ENCODE assay signal across 9 cellular contexts in the genomic region with DNA sequence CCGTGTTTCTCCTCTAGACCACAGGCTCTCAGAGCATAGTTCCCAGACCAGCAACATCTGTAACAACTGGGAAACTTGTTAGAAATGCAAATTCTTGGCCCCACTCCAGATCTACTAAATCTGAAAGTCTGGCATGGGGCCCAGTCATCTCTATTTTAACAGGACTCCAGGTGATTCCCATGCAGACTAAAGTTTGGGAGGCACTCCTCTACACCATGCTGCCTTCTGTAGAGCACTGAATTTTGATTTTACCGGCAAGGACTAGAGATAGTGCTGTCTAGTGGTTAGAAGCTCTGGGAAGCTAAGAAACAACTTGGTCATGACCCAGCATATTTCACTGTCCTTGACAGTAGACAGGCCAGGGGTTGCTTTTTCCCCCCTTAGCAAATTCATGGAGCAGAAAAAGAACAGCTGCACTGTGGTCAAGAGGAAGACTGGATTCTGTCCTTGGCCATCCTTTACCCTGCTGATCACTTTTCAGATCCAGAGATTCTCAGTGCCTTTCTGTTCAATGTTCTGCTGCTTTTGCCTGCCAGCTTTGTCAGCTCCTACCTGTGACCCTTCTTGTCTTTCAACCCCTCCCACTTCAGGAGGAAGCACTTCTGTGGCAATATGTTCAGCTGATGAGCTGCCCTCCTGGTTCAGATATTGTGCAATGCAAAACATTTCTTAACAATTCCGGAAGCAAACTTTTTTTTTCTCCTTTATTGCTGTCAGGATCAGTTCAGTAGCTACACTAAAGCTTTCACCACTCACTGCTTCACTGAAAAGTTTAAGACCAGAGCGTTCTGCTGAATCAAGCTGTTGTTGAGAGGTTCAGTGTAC.
DNase-seq lines count a peak whose midpoint lies in the region; ATAC-seq and TF ChIP-seq lines count a peak whose summit lies in the region.
"Had no signal": no experiment of that assay in that cellular context is flagged by ENCODE, and none has a peak within 500 bp of the region (broad histone marks: within the 10 kb centered on the region; RNA-seq: fewer than 3 reads in every experiment).

No MANE protein-coding gene starts in this region.

- peak overlapping the region; percentile 92 for H3K27ac Mint-ChIP-seq in activated CD8-positive, alpha-beta T cell treated with anti-CD3 and anti-CD28 coated beads for 36 hours

- H3K9me3 ChIP-seq in AG04450 (ENCODE audit: control insufficient read depth, insufficient read depth, low read length), result peaks cover 4% of the 10 kb centered on the region; the same call in 1 of the 2 replicates
- H3K9me3 ChIP-seq in left lung, result peaks cover 0 to 6% of the 10 kb centered on the region in 2 donors
- no peaks in the 10 kb centered on the region for H3K9me3 ChIP-seq in vagina

- H3K4me3 ChIP-seq in AG04450 (ENCODE audit: low read depth, low read length) (no peak overlapping the region), left lung (peak overlapping the region in 1 of 2 donors; percentile 6), vagina (no peak overlapping the region)
- H3K4me3 ChIP-seq in Jurkat, Clone E6-1 (ENCODE audit: low read length), result peak overlapping the region; percentile 22

- H3K36me3 ChIP-seq in left lung, result no peaks in the 10 kb centered on the region
- H3K36me3 ChIP-seq in vagina, result no peaks in the 10 kb centered on the region

- H3K4me1 Mint-ChIP-seq in activated CD8-positive, alpha-beta T cell treated with anti-CD3 and anti-CD28 coated beads for 36 hours (ENCODE audit: low read depth), result peaks cover 38% of the 10 kb centered on the region

- H3K27ac ChIP-seq in AG04450 (ENCODE audit: low read depth, low read length), result no peak overlapping the region
- H3K27ac ChIP-seq in left lung, result peak overlapping the region; percentile 44 to 92
- H3K27ac ChIP-seq in vagina, result peak overlapping the region; percentile 9

- H3K27me3 Mint-ChIP-seq in activated CD8-positive, alpha-beta T cell treated with anti-CD3 and anti-CD28 coated beads for 36 hours, result no peaks in the 10 kb centered on the region
- H3K27me3 Mint-ChIP-seq: central memory CD8-positive, alpha-beta T cell had no signal

- CTCF ChIA-PET in AG04450 (lab: Charles Lee), result interaction anchor here (0.8 to 1.2 kb wide), 2 partner anchors 15 to 858 kb away, joined by 3 to 4 read pairs; no protein-coding TSS in a partner anchor
- CTCF ChIA-PET in activated CD8-positive, alpha-beta T cell treated with anti-CD3 and anti-CD28 coated beads for 36 hours (lab: Charles Lee), result interaction anchor here (1.0 to 2.0 kb wide), 8 partner anchors 16 to 257 kb away, joined by 3 to 9 read pairs (median 5); no protein-coding TSS in a partner anchor

- peaks cover 7 to 28% of the 10 kb centered on the region in 2 donors for H3K4me1 ChIP-seq in left lung
- H3K4me1 ChIP-seq in vagina, result peaks cover 14% of the 10 kb centered on the region

- no peak for TF ChIP-seq POLR2A in vagina (IDR thresholded peaks at IDR 0.05)

- peak; percentile 45 for DNase-seq in AG04450 (ENCODE audit: low read depth, low spot score)
- DNase-seq in Jurkat, Clone E6-1 (ENCODE audit: low read depth, low spot score), result peak; percentile 89
- DNase-seq in activated CD8-positive, alpha-beta T cell treated with anti-CD3 and anti-CD28 coated beads for 36 hours, result peak; percentile 45
- peak in 1 of 2 donors; percentile 39 for DNase-seq in left lung
- DNase-seq in vagina (ENCODE audit: extremely low spot score in 2 of 2), result no peak
- no peak for DNase-seq in activated effector memory CD4-positive, alpha-beta T cell treated with anti-CD3 and anti-CD28 coated beads, Interleukin-2, amount 50 U/mL, for 16 hours
- no peak for DNase-seq in mesenteric fat pad (ENCODE audit: low spot score)

- TF ChIP-seq CTCF in AG04450 (IDR thresholded peaks at IDR 0.05; ENCODE audit: low read depth, low read length) (no peak), left lung (IDR thresholded peaks at IDR 0.05) (no peak), vagina (IDR thresholded peaks at IDR 0.05) (no peak)
- no peak for TF ChIP-seq CTCF in activated CD8-positive, alpha-beta T cell treated with anti-CD3 and anti-CD28 coated beads for 36 hours (IDR thresholded peaks at IDR 0.05)

- POLR2A ChIA-PET in AG04450 (lab: Yijun Ruan, JAX), result interaction anchor here (1.0 kb wide), 1 partner anchor 133 kb away, joined by 11 read pairs; no protein-coding TSS in a partner anchor
- POLR2A ChIA-PET in activated CD8-positive, alpha-beta T cell treated with anti-CD3 and anti-CD28 coated beads for 36 hours (lab: Charles Lee), result interaction anchor here (0.8 to 1.6 kb wide), 3 partner anchors 69 to 147 kb away, joined by 3 to 4 read pairs (median 4); no protein-coding TSS in a partner anchor

- ATAC-seq in GM18858 (IDR thresholded peaks at IDR 0.05; ENCODE audit: unreplicated experiment) (peak; percentile 41), left lung (peak; percentile 85)
- ATAC-seq in activated CD8-positive, alpha-beta T cell treated with anti-CD3 and anti-CD28 coated beads for 36 hours, result peak; percentile 34

- H3K9me3 Mint-ChIP-seq in activated CD8-positive, alpha-beta T cell treated with anti-CD3 and anti-CD28 coated beads for 36 hours, result peaks cover 9% of the 10 kb centered on the region

- peak overlapping the region; percentile 60 for H3K4me3 Mint-ChIP-seq in activated CD8-positive, alpha-beta T cell treated with anti-CD3 and anti-CD28 coated beads for 36 hours
- H3K4me3 Mint-ChIP-seq: central memory CD8-positive, alpha-beta T cell had no signal

- H3K27me3 ChIP-seq in AG04450 (ENCODE audit: control insufficient read depth, insufficient read depth, low read length) (no peaks in the 10 kb centered on the region), left lung (no peaks in the 10 kb centered on the region), vagina (no peaks in the 10 kb centered on the region)

- no peaks in the 10 kb centered on the region for H3K36me3 Mint-ChIP-seq in activated CD8-positive, alpha-beta T cell treated with anti-CD3 and anti-CD28 coated beads for 36 hours (ENCODE audit: low read depth)

- intact Hi-C loops in activated CD8-positive, alpha-beta T cell treated with anti-CD3 and anti-CD28 coated beads for 36 hours (cut with micrococcal nuclease), result no loop called here
- intact Hi-C loops in left lung (cut with DNase I) (no loop called here), vagina (cut with DNase I) (no loop called here)

Comparison
In these comparisons a context has a peak if more than half of its experiments do, and no peak if none do; other contexts are left out.
1. DNase-seq: peak in AG04450 (single experiment), Jurkat, Clone E6-1 (single experiment) and activated CD8-positive, alpha-beta T cell treated with anti-CD3 and anti-CD28 coated beads for 36 hours (single experiment); none in vagina (0 of 2), activated effector memory CD4-positive, alpha-beta T cell treated with anti-CD3 and anti-CD28 coated beads, Interleukin-2, amount 50 U/mL, for 16 hours (single experiment) and mesenteric fat pad (single experiment).
2. ATAC-seq: peak in every context shown above with its lines; median percentile 85 in left lung; 41 in GM18858; 34 in activated CD8-positive, alpha-beta T cell treated with anti-CD3 and anti-CD28 coated beads for 36 hours.